12 cellular contexts compared by ENCODE assay signal in the genomic region with DNA sequence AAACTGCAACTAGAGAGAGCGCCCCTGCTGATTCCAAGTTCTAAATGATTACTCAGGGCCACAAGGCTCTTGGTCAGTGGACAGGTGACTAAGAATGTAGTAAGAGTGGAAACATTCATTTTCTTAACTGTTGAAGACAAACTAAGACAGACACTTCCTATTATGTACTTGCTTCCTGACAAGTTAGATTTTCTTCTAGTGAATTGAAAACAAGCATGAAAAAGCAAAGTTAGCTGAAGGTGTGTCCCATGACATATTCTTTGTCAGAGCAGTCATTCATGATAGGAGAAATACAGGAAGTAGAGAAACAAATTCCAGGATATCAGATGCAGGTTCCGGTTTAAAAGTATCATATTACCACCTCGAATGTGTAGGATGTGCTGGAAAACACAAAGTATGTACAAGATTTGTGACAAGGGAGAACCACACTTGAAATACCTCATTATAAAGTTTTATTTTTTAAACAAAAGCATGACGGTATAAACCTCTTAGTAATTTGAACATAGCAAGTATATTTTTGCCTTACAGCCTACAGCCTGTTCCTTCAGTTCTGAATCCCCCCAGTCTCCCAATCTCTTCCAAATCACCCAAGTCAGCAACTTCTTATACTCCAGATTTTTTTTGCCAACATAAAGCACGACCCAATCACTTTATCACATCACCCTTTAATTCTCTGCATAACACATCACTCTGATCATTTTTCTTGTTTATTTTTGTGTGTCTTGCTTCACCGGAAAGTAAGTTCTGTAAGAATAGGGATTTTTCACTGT. TPM values are rescaled to one million over a fixed set of nuclear protein-coding genes. Genes with fewer than 3 reads are reported as not detected.
DNase-seq lines count a peak whose midpoint lies in the region; ATAC-seq, FAIRE-seq and TF ChIP-seq lines count a peak whose summit lies in the region.
"Had no signal": no experiment of that assay in that cellular context is flagged by ENCODE, and none has a peak within 500 bp of the region (broad histone marks: within the 10 kb centered on the region; RNA-seq: fewer than 3 reads in every experiment).

No MANE protein-coding gene starts in this region.

- no peaks in the 10 kb centered on the region for H3K9me1 ChIP-seq in endothelial cell of umbilical vein (replicated peaks; ENCODE audit: control insufficient read depth, extremely low read depth, insufficient read depth, low read length)

- H3K4me3 Mint-ChIP-seq in Caco-2 (ENCODE audit: unreplicated experiment) (no peak overlapping the region), nephron progenitor cell (no peak overlapping the region)
- H3K4me3 Mint-ChIP-seq: endodermal cell had no signal

- TF ChIP-seq POLR2A in endothelial cell of umbilical vein (IDR thresholded peaks at IDR 0.05; ENCODE audit: low read depth, low read length) = peak; percentile 45

- no peaks in the 10 kb centered on the region for H3K27me3 Mint-ChIP-seq in Caco-2 (ENCODE audit: insufficient read depth, unreplicated experiment)
- no peaks in the 10 kb centered on the region for H3K27me3 Mint-ChIP-seq in nephron progenitor cell (ENCODE audit: low read depth, poor library complexity)

- H3K4me3 ChIP-seq in Caco-2 (ENCODE audit: low read depth, low read length) (no peak overlapping the region), Panc1 (ENCODE audit: low read depth in 2 of 2, low read length in 2 of 2) (no peak overlapping the region), endothelial cell of umbilical vein (replicated peaks in 1 of 3; ENCODE audit: insufficient read depth in 1 of 3, low read depth in 1 of 3, low read length in 3 of 3) (peak overlapping the region in 1 of 3 experiments; percentile 10)

- H3K4me1 ChIP-seq in Caco-2 (peaks cover 41% of the 10 kb centered on the region), Panc1 (ENCODE audit: control insufficient read depth, insufficient read depth, low read length) (peaks cover 35% of the 10 kb centered on the region), endothelial cell of umbilical vein (ENCODE audit: control insufficient read depth, extremely low read depth, insufficient read depth, low read length) (peaks cover 55% of the 10 kb centered on the region)

- H3K27ac Mint-ChIP-seq in Caco-2 (ENCODE audit: unreplicated experiment) = peak overlapping the region; percentile 29
- H3K27ac Mint-ChIP-seq in nephron progenitor cell = peak overlapping the region; percentile 39
- H3K27ac Mint-ChIP-seq: endodermal cell had no signal

- intact Hi-C loops in Caco-2 (cut with micrococcal nuclease; ENCODE audit: unreplicated experiment) = no loop called here
- intact Hi-C loops in Panc1 (cut with micrococcal nuclease; ENCODE audit: unreplicated experiment) = no loop called here
- intact Hi-C loops in endothelial cell of umbilical vein (cut with micrococcal nuclease) = no loop called here

- H2AFZ ChIP-seq in endothelial cell of umbilical vein (ENCODE audit: low read depth, low read length) = no peak overlapping the region

- no peaks in the 10 kb centered on the region; the same call in 1 of the 2 replicates for H3K36me3 ChIP-seq in Caco-2 (ENCODE audit: control insufficient read depth, insufficient read depth, low read length)
- H3K36me3 ChIP-seq in Panc1 (ENCODE audit: control insufficient read depth, insufficient read depth, low read length) = no peaks in the 10 kb centered on the region
- H3K36me3 ChIP-seq in endothelial cell of umbilical vein (ENCODE audit: control insufficient read depth in 2 of 2, extremely low read depth in 1 of 2, insufficient read depth in 2 of 2, low read length in 2 of 2) = no peaks in the 10 kb centered on the region

- DNase-seq in Caco-2 (no peak), Panc1 (ENCODE audit: low read depth, low spot score) (peak; percentile 89), endothelial cell of umbilical vein (ENCODE audit: low read depth, low spot score) (peak; percentile 86), nephron progenitor cell (no peak), GM13977 (ENCODE audit: low spot score) (no peak), NCI-H1092 treated with DMSO at 0.1 percent for 48 hours (lab: John Stamatoyannopoulos, UW) (no peak), NCI-H2107 treated with DMSO at 0.1 percent for 48 hours (lab: John Stamatoyannopoulos, UW; ENCODE audit: unreplicated experiment) (no peak), NCI-H82 (lab: John Stamatoyannopoulos, UW) (no peak)
- DNase-seq: endodermal cell, mesendoderm, RPMI8226 had no signal

- CTCF ChIA-PET in Caco-2 (lab: Charles Lee) = interaction anchor here (0.7 kb wide), 1 partner anchor 42 kb away, joined by 3 read pairs; no protein-coding TSS in a partner anchor
- CTCF ChIA-PET in Panc1 (lab: Charles Lee) = no interaction called here
- CTCF ChIA-PET in endothelial cell of umbilical vein (lab: Charles Lee) = interaction anchor here (1.2 kb wide), 2 partner anchors 10 to 30 kb away, joined by 3 to 4 read pairs; no protein-coding TSS in a partner anchor

- H3K27ac ChIP-seq in Panc1 (ENCODE audit: low read length) (no peak overlapping the region), endothelial cell of umbilical vein (ENCODE audit: insufficient read depth, low read depth, low read length) (peak overlapping the region; percentile 60)

- H3K27me3 ChIP-seq in Caco-2 (replicated peaks; ENCODE audit: control insufficient read depth, insufficient read depth, low read length) (no peaks in the 10 kb centered on the region), Panc1 (ENCODE audit: control insufficient read depth, insufficient read depth, low read length) (no peaks in the 10 kb centered on the region), endothelial cell of umbilical vein (ENCODE audit: control insufficient read depth in 2 of 2, insufficient read depth in 2 of 2, low read length in 2 of 2) (no peaks in the 10 kb centered on the region)

- POLR2A ChIA-PET in Caco-2 (lab: Charles Lee) = no interaction called here
- POLR2A ChIA-PET in Panc1 (lab: Charles Lee) = no interaction called here
- POLR2A ChIA-PET in endothelial cell of umbilical vein (lab: Charles Lee) = no interaction called here

- peak; percentile 57; the same call in 1 of the 2 replicates for ATAC-seq in Panc1

- in situ Hi-C loops in Panc1 (cut with HindIII; ENCODE audit: low pct_unique_long_range_greater_than_20kb, low sequenced_read_pairs) (no loop called here), GM13977 (cut with MboI; ENCODE audit: low pct_unique_long_range_greater_than_20kb, low sequenced_read_pairs, unreplicated experiment) (no loop called here)

- no peaks in the 10 kb centered on the region for H4K20me1 ChIP-seq in endothelial cell of umbilical vein (replicated peaks; ENCODE audit: control insufficient read depth, extremely low read depth, insufficient read depth, low read length)

- peak overlapping the region; percentile 76 for H3K4me2 ChIP-seq in endothelial cell of umbilical vein (ENCODE audit: insufficient read depth, low read length)

- H3K4me1 Mint-ChIP-seq in Caco-2 (ENCODE audit: low read depth, unreplicated experiment) (peaks cover 40% of the 10 kb centered on the region), nephron progenitor cell (peaks cover 87% of the 10 kb centered on the region)

- BruUV-seq in Caco-2 (replicated peaks; lab: Mats Ljungman, UMichigan) (no TSS peak), Panc1 (replicated peaks; lab: Mats Ljungman, UMichigan) (no TSS peak), endothelial cell of umbilical vein (replicated peaks; lab: Mats Ljungman, UMichigan) (no TSS peak)

- H3K36me3 Mint-ChIP-seq in Caco-2 (ENCODE audit: insufficient read depth, unreplicated experiment) = peaks cover 17% of the 10 kb centered on the region
- H3K36me3 Mint-ChIP-seq in nephron progenitor cell (ENCODE audit: low read depth) = peaks cover 27% of the 10 kb centered on the region

- H3K9me3 ChIP-seq in Caco-2 (no peaks in the 10 kb centered on the region), Panc1 (ENCODE audit: control insufficient read depth, insufficient read depth, low read depth, low read length) (no peaks in the 10 kb centered on the region), endothelial cell of umbilical vein (replicated peaks; ENCODE audit: control insufficient read depth, insufficient read depth, low read length) (no peaks in the 10 kb centered on the region)

- no peak for TF ChIP-seq CTCF in Caco-2 (IDR thresholded peaks at IDR 0.05; ENCODE audit: insufficient read depth in 1 of 2, low read depth in 1 of 2, low read length in 1 of 2, severe bottlenecking in 1 of 2, unreplicated experiment in 1 of 2)
- TF ChIP-seq CTCF in Panc1 (IDR thresholded peaks at IDR 0.05) = no peak
- TF ChIP-seq CTCF in endothelial cell of umbilical vein (IDR thresholded peaks at IDR 0.05; ENCODE audit: extremely low read depth in 1 of 2, insufficient read depth in 1 of 2, low read depth in 1 of 2, low read length in 2 of 2) = no peak
- no peak for TF ChIP-seq CTCF in nephron progenitor cell (IDR thresholded peaks at IDR 0.05)
- TF ChIP-seq CTCF in GM13977 (IDR thresholded peaks at IDR 0.05; ENCODE audit: extremely low read depth, insufficient read depth, missing control alignments) = no peak

- dilution Hi-C loops in endothelial cell of umbilical vein (cut with MboI; ENCODE audit: extremely low pct_ligation_motif_present, low sequenced_read_pairs) = no loop called here

- peak; percentile 82 for FAIRE-seq in endothelial cell of umbilical vein (lab: Jason Lieb, UNC)
- FAIRE-seq: D721Med had no signal

- H3K9ac ChIP-seq in endothelial cell of umbilical vein (replicated peaks; ENCODE audit: extremely low read depth, insufficient read depth, low read length) = no peak overlapping the region

- H3K9me3 Mint-ChIP-seq in Caco-2 (ENCODE audit: unreplicated experiment) (no peaks in the 10 kb centered on the region), nephron progenitor cell (peaks cover 3% of the 10 kb centered on the region)
- H3K9me3 Mint-ChIP-seq: endodermal cell had no signal

- H3K79me2 ChIP-seq in endothelial cell of umbilical vein (ENCODE audit: control insufficient read depth, insufficient read depth, low read length) = peaks cover 83% of the 10 kb centered on the region

TF ChIP-seq in endothelial cell of umbilical vein, 7 proteins besides CTCF, POLR2A, EP300 and RAD21 (continues in another document):
- peak; percentile 36 for TF ChIP-seq JUN (IDR thresholded peaks at IDR 0.05; ENCODE audit: borderline replicate concordance, insufficient read depth, insufficient read length, low read depth)
- no peak for TF ChIP-seq POLR2AphosphoS5 (IDR thresholded peaks at IDR 0.05; ENCODE audit: insufficient read depth, low read depth, low read length)
- peak; percentile 33 for TF ChIP-seq GATA2 (IDR thresholded peaks at IDR 0.05; ENCODE audit: insufficient read depth, insufficient read length, low read depth, low read length)

RNA-seq across cellular contexts. Expression of gene TSPAN3, which starts 6.2 kb away (rescaled TPM):
- 224 and 237 TPM in 2 replicates for total RNA-seq in Caco-2 (2022)
- total RNA-seq in Panc1 (2021; ENCODE audit: unreplicated experiment) = 130 TPM
- 110 TPM for polyA plus RNA-seq in Panc1 (2012; ENCODE audit: insufficient read length)
- 202 and 215 TPM in 2 replicates for total RNA-seq in endothelial cell of umbilical vein
- polyA plus RNA-seq in endothelial cell of umbilical vein = 540 and 606 TPM in 2 replicates
- 355 and 426 TPM in 2 replicates for polyA plus RNA-seq in endothelial cell of umbilical vein (2011; cell fraction: cytosol; rRNA removed)
- 183 and 205 TPM in 2 replicates for polyA plus RNA-seq in endothelial cell of umbilical vein (2011; cell fraction: nucleus; rRNA removed)
- polyA plus RNA-seq in endothelial cell of umbilical vein (2012) = 245 and 300 TPM in 2 replicates
- polyA minus RNA-seq in endothelial cell of umbilical vein = 517 and 589 TPM in 2 replicates
- 73.8 TPM for polyA minus RNA-seq in endothelial cell of umbilical vein (2011; cell fraction: cytosol; rRNA and poly(A)+ RNA removed)
- 67.3 and 107 TPM in 2 replicates for polyA minus RNA-seq in endothelial cell of umbilical vein (2011; cell fraction: nucleus; rRNA and poly(A)+ RNA removed)

Comparison
In these comparisons a context has a peak if more than half of its experiments do, and no peak if none do; other contexts are left out.
1. DNase-seq: peak in Panc1 (single experiment) and endothelial cell of umbilical vein (single experiment); none in Caco-2 (0 of 2), nephron progenitor cell (single experiment), GM13977 (single experiment), NCI-H1092 treated with DMSO at 0.1 percent for 48 hours (single experiment), NCI-H2107 treated with DMSO at 0.1 percent for 48 hours (single experiment) and NCI-H82 (single experiment).